ENCODE assay signal across 19 cellular contexts in genomic region chr10:71725249-71725648, GRCh38. TPM values are rescaled to one million over a fixed set of nuclear protein-coding genes. Genes with fewer than 3 reads are reported as not detected.
DNase-seq lines count a peak whose midpoint lies in the region; ATAC-seq, FAIRE-seq and TF ChIP-seq lines count a peak whose summit lies in the region.
"Had no signal": no experiment of that assay in that cellular context is flagged by ENCODE, and none has a peak within 500 bp of the region (broad histone marks: within the 10 kb centered on the region; RNA-seq: fewer than 3 reads in every experiment).

No MANE protein-coding gene starts in this region.

- H2AK5ac ChIP-seq in H1 (ENCODE audit: low read depth, low read length) = no peak overlapping the region

- H3K23me2 ChIP-seq in H1 (ENCODE audit: low read depth, low read length) = no peaks in the 10 kb centered on the region; the same call in 1 of the 2 replicates

- TF ChIP-seq CTCF in H1 (IDR thresholded peaks at IDR 0.05; ENCODE audit: control extremely low read depth in 1 of 3, insufficient read depth in 1 of 3, low read depth in 1 of 3, low read length in 3 of 3) = no peak
- TF ChIP-seq CTCF in tibial nerve (IDR thresholded peaks at IDR 0.05) = no peak
- TF ChIP-seq CTCF in GM20000 (IDR thresholded peaks at IDR 0.05; ENCODE audit: extremely low read depth, missing control alignments) = no peak

- H3K36me3 ChIP-seq in H1 (ENCODE audit: control insufficient read depth in 2 of 4, insufficient read depth in 4 of 4, low read length in 3 of 4) = no peaks in the 10 kb centered on the region
- H3K36me3 ChIP-seq in tibial nerve = no peaks in the 10 kb centered on the region
- H3K36me3 ChIP-seq: prostate gland had no signal

- no peak overlapping the region for H2BK12ac ChIP-seq in H1 (ENCODE audit: low read depth, low read length)

- no peaks in the 10 kb centered on the region for H4K20me1 ChIP-seq in H1 (replicated peaks in 1 of 2; ENCODE audit: control insufficient read depth in 1 of 2, insufficient read depth in 2 of 2, low read length in 2 of 2)

- no peak overlapping the region for H2BK120ac ChIP-seq in H1 (replicated peaks; ENCODE audit: low read depth, low read length)

- no peak overlapping the region for H3K9ac ChIP-seq in H1 (replicated peaks in 1 of 4; ENCODE audit: extremely low read depth in 1 of 4, low read depth in 3 of 4, low read length in 3 of 4)

- H3K79me2 ChIP-seq in H1 (ENCODE audit: control insufficient read depth in 1 of 2, insufficient read depth in 2 of 2, low read length in 2 of 2) = no peaks in the 10 kb centered on the region

- TF ChIP-seq EP300 in H1 (IDR thresholded peaks at IDR 0.05; ENCODE audit: borderline replicate concordance in 1 of 2, low read depth in 2 of 2, low read length in 2 of 2) (no peak), tibial nerve (IDR thresholded peaks at IDR 0.05) (no peak)

- no peaks in the 10 kb centered on the region for H3K79me1 ChIP-seq in H1 (ENCODE audit: low read depth, low read length)

- H3K4me3 ChIP-seq in H1 (ENCODE audit: extremely low read depth in 1 of 4, insufficient read depth in 2 of 4, low read depth in 3 of 4, low read length in 4 of 4) (no peak overlapping the region), tibial nerve (no peak overlapping the region)
- H3K4me3 ChIP-seq: mucosa of descending colon, prostate gland, SK-N-MC had no signal

- no peak overlapping the region for H2AFZ ChIP-seq in H1 (ENCODE audit: low read length)

- H3K9me3 ChIP-seq in H1 (ENCODE audit: insufficient read depth in 2 of 2, low read depth in 1 of 2, low read length in 1 of 2) (no peaks in the 10 kb centered on the region), tibial nerve (no peaks in the 10 kb centered on the region)
- H3K9me3 ChIP-seq: mucosa of descending colon, prostate gland had no signal

- DNase-seq in stimulated activated naive CD8-positive, alpha-beta T cell treated with anti-CD3 and anti-CD28 coated beads, Interleukin-15, Interleukin-2, amounts not matched to agents 100 U/mL and 50 U/mL, for 24 hours = no peak
- DNase-seq in activated CD8-positive, alpha-beta T cell treated with anti-CD3 and anti-CD28 coated beads, Interleukin-2, amount 10 ng/mL, durations not matched to agents 7 days and 5 days = no peak
- no peak for DNase-seq in H1 (ENCODE audit: low read depth in 1 of 2, low spot score in 2 of 2)
- DNase-seq in tibial nerve (ENCODE audit: low spot score in 2 of 2) = no peak
- DNase-seq in G401 (ENCODE audit: low spot score) = no peak
- DNase-seq in NCI-H2171 (lab: John Stamatoyannopoulos, UW) = no peak
- DNase-seq in GM20000 (ENCODE audit: low spot score) = no peak
- DNase-seq: activated gamma-delta T cell, left ventricle myocardium superior, NCI-H1436 treated with DMSO at 0.1 percent for 48 hours, NCI-H524 had no signal

- no peak overlapping the region for H3K23ac ChIP-seq in H1 (ENCODE audit: insufficient read length)

- TF ChIP-seq POLR2A in H1 (IDR thresholded peaks at IDR 0.05; ENCODE audit: control extremely low read depth in 1 of 2, low read depth in 2 of 2, low read length in 2 of 2) (no peak), tibial nerve (IDR thresholded peaks at IDR 0.05) (no peak)

- no peak overlapping the region for H3K56ac ChIP-seq in H1 (replicated peaks; ENCODE audit: insufficient read length, low read depth, low read length)

- no peak overlapping the region for H2BK20ac ChIP-seq in H1 (ENCODE audit: low read length)

- H3K27me3 Mint-ChIP-seq in stimulated activated naive CD8-positive, alpha-beta T cell treated with anti-CD3 and anti-CD28 coated beads, Interleukin-15, Interleukin-2, amounts not matched to agents 100 ng/mL and 50 ng/mL, for 24 hours = no peaks in the 10 kb centered on the region
- no peaks in the 10 kb centered on the region for H3K27me3 Mint-ChIP-seq in activated CD8-positive, alpha-beta T cell treated with anti-CD3 and anti-CD28 coated beads, Interleukin-2, amount 10 ng/mL, durations not matched to agents 7 days and 5 days (ENCODE audit: low read depth)

- H3K4me1 Mint-ChIP-seq in stimulated activated naive CD8-positive, alpha-beta T cell treated with anti-CD3 and anti-CD28 coated beads, Interleukin-15, Interleukin-2, amounts not matched to agents 100 ng/mL and 50 ng/mL, for 24 hours (ENCODE audit: low read depth) = peaks cover 82% of the 10 kb centered on the region
- peaks cover 79% of the 10 kb centered on the region for H3K4me1 Mint-ChIP-seq in activated CD8-positive, alpha-beta T cell treated with anti-CD3 and anti-CD28 coated beads, Interleukin-2, amount 10 ng/mL, durations not matched to agents 7 days and 5 days (ENCODE audit: low read depth)

- no peak overlapping the region for H2BK5ac ChIP-seq in H1 (ENCODE audit: low read depth, low read length)

- H3K4ac ChIP-seq in H1 (replicated peaks; ENCODE audit: insufficient read length, low read depth, low read length) = no peak overlapping the region

- TF ChIP-seq RAD21 in H1 (IDR thresholded peaks at IDR 0.05 in 1 of 2, conservative IDR thresholded peaks at IDR 0.05 in 1 of 2; ENCODE audit: low read depth in 2 of 2, low read length in 2 of 2) = no peak

- ATAC-seq in stimulated activated naive CD8-positive, alpha-beta T cell treated with anti-CD3 and anti-CD28 coated beads, Interleukin-15, Interleukin-2, amounts not matched to agents 100 U/mL and 50 U/mL, for 24 hours = no peak
- no peak for ATAC-seq in activated CD8-positive, alpha-beta T cell treated with anti-CD3 and anti-CD28 coated beads, Interleukin-2, amount 10 ng/mL, durations not matched to agents 7 days and 5 days
- ATAC-seq: left ventricle myocardium superior, mucosa of descending colon had no signal

- no peak overlapping the region for H3K18ac ChIP-seq in H1 (ENCODE audit: extremely low read depth, low read length)

- in situ Hi-C loops in G401 (cut with HindIII; ENCODE audit: low sequenced_read_pairs) = no loop called here

- 92% methylated on average over 14 of the region's 14 CpGs; no CpG with 5 or more reads in 1 of the 2 experiments for WGBS in H1 (ENCODE audit: extremely low coverage in 1 of 2, insufficient coverage in 1 of 2, insufficient read length in 1 of 2, insufficient replicate concordance in 2 of 2, low coverage in 1 of 2, low lambda C conversion rate in 2 of 2, missing lambda C conversion rate in 1 of 2), 2 experiments
- WGBS in tibial nerve, 2 donors = 93 to 96% methylated on average over 4 to 11 of the region's 14 CpGs

- no peak for FAIRE-seq in H1 (lab: Jason Lieb, UNC)
- FAIRE-seq: astrocyte had no signal

- H3K27ac ChIP-seq in H1 (ENCODE audit: low read depth, low read length) (no peak overlapping the region), tibial nerve (peak overlapping the region in 1 of 4 donors; percentile 77)
- H3K27ac ChIP-seq: prostate gland, SK-N-MC had no signal

- peak overlapping the region; percentile 37; the same call in 1 of the 2 replicates for H4K8ac ChIP-seq in H1 (ENCODE audit: extremely low read depth, insufficient read depth, low read length)

- H3K4me3 Mint-ChIP-seq in stimulated activated naive CD8-positive, alpha-beta T cell treated with anti-CD3 and anti-CD28 coated beads, Interleukin-15, Interleukin-2, amounts not matched to agents 100 ng/mL and 50 ng/mL, for 24 hours = peak overlapping the region; percentile 69
- peak overlapping the region; percentile 71 for H3K4me3 Mint-ChIP-seq in activated CD8-positive, alpha-beta T cell treated with anti-CD3 and anti-CD28 coated beads, Interleukin-2, amount 10 ng/mL, durations not matched to agents 7 days and 5 days
- H3K4me3 Mint-ChIP-seq: neural crest cell had no signal

- H3K4me1 ChIP-seq in H1 (replicated peaks in 1 of 4; ENCODE audit: control insufficient read depth in 3 of 4, insufficient read depth in 4 of 4, low read length in 3 of 4) (peaks cover 0 to 5% (median under 1%) of the 10 kb centered on the region in 4 experiments; a peak in 5 of 7 replicates), tibial nerve (peaks cover 0 to 51% (median 39%) of the 10 kb centered on the region in 4 donors)

- H3K27ac Mint-ChIP-seq in stimulated activated naive CD8-positive, alpha-beta T cell treated with anti-CD3 and anti-CD28 coated beads, Interleukin-15, Interleukin-2, amounts not matched to agents 100 ng/mL and 50 ng/mL, for 24 hours = peak overlapping the region; percentile 99
- H3K27ac Mint-ChIP-seq in activated CD8-positive, alpha-beta T cell treated with anti-CD3 and anti-CD28 coated beads, Interleukin-2, amount 10 ng/mL, durations not matched to agents 7 days and 5 days = peak overlapping the region; percentile 98

- no peak overlapping the region for H4K91ac ChIP-seq in H1 (replicated peaks; ENCODE audit: insufficient read length, low read length)

- H3K4me2 ChIP-seq in H1 (ENCODE audit: insufficient read depth in 1 of 2, low read depth in 2 of 2, low read length in 2 of 2) = no peak overlapping the region

- H3K36me3 Mint-ChIP-seq in stimulated activated naive CD8-positive, alpha-beta T cell treated with anti-CD3 and anti-CD28 coated beads, Interleukin-15, Interleukin-2, amounts not matched to agents 100 ng/mL and 50 ng/mL, for 24 hours (ENCODE audit: low read depth) = no peaks in the 10 kb centered on the region
- H3K36me3 Mint-ChIP-seq in activated CD8-positive, alpha-beta T cell treated with anti-CD3 and anti-CD28 coated beads, Interleukin-2, amount 10 ng/mL, durations not matched to agents 7 days and 5 days (ENCODE audit: low read depth) = no peaks in the 10 kb centered on the region
- H3K36me3 Mint-ChIP-seq: immature natural killer cell had no signal

- no peak overlapping the region for H4K5ac ChIP-seq in H1 (ENCODE audit: insufficient read length, low read depth, low read length)

- no peak overlapping the region for H3K14ac ChIP-seq in H1 (ENCODE audit: insufficient read length)

- POLR2A ChIA-PET in activated CD8-positive, alpha-beta T cell treated with anti-CD3 and anti-CD28 coated beads, Interleukin-2, amount 10 ng/mL, durations not matched to agents 7 days and 5 days (lab: Charles Lee) = interaction anchor here (1.2 to 10.0 kb wide), 4 partner anchors 17 to 47 kb away, joined by 3 to 87 read pairs (median 32); partner anchors contain the start of gene VSIR
- POLR2A ChIA-PET in H1 (lab: Charles Lee; ENCODE audit: partially characterized antibody) = no interaction called here

- CTCF ChIA-PET in activated CD8-positive, alpha-beta T cell treated with anti-CD3 and anti-CD28 coated beads, Interleukin-2, amount 10 ng/mL, durations not matched to agents 7 days and 5 days (lab: Charles Lee) = interaction anchor here (2.7 to 11.5 kb wide), 11 partner anchors 8 to 87 kb away, joined by 9 to 186 read pairs (median 25); partner anchors contain the start of gene VSIR
- CTCF ChIA-PET in H1 (lab: Charles Lee; ENCODE audit: partially characterized antibody) = interaction anchor here (0.6 to 4.9 kb wide), 20 partner anchors 9 to 1324 kb away, joined by 3 to 23 read pairs (median 4); partner anchors contain the start of gene VSIR

- H2BK15ac ChIP-seq in H1 (ENCODE audit: low read length) = 0 out of 2 replicates have a peak overlapping the region, but pooled peaks have one; percentile 16

- H3K9me3 Mint-ChIP-seq in stimulated activated naive CD8-positive, alpha-beta T cell treated with anti-CD3 and anti-CD28 coated beads, Interleukin-15, Interleukin-2, amounts not matched to agents 100 ng/mL and 50 ng/mL, for 24 hours = no peaks in the 10 kb centered on the region
- H3K9me3 Mint-ChIP-seq in activated CD8-positive, alpha-beta T cell treated with anti-CD3 and anti-CD28 coated beads, Interleukin-2, amount 10 ng/mL, durations not matched to agents 7 days and 5 days (ENCODE audit: insufficient read depth) = no peaks in the 10 kb centered on the region
- H3K9me3 Mint-ChIP-seq: immature natural killer cell, neural crest cell had no signal

- peaks cover 0 to 4% (median 0%) of the 10 kb centered on the region in 4 experiments; a peak in 2 of 7 replicates for H3K27me3 ChIP-seq in H1 (replicated peaks in 1 of 4; ENCODE audit: control insufficient read depth in 3 of 4, extremely low read depth in 1 of 4, insufficient read depth in 3 of 4, low read length in 3 of 4)
- no peaks in the 10 kb centered on the region for H3K27me3 ChIP-seq in tibial nerve

RNA-seq across cellular contexts. Expression of gene C10orf105, which starts 5.7 kb away (rescaled TPM):
- 1 to 10 TPM in 1 of 2 experiments, under 1 TPM in 1; 0.73 to 1.1 TPM for total RNA-seq in activated CD8-positive, alpha-beta T cell treated with anti-CD3 and anti-CD28 coated beads, Interleukin-2, amount 10 ng/mL, durations not matched to agents 7 days and 5 days
- total RNA-seq in H1 (2021; fragmentation: NEBNext Ultra II Directional; extraction: Animal tissue kit (Norgen Biotek cat#: 25700)) = 0.48 and 0.73 TPM in 2 replicates
- polyA plus RNA-seq in H1 (2011; rRNA removed) = 0.71 and 1.4 TPM in 2 replicates
- 0.93 TPM for polyA plus RNA-seq in H1 (2011; cell fraction: cytosol; rRNA removed)
- polyA plus RNA-seq in H1 (2011; cell fraction: nucleus; rRNA removed) = 1.3 TPM
- polyA plus RNA-seq in H1 (2012, experiment 1 of 2) = 0.64 to 1.1 TPM (median 0.87 TPM) in 4 replicates
- polyA plus RNA-seq in H1 (2012, experiment 2 of 2) = 0.84 TPM
- 0.51 TPM for polyA plus RNA-seq in H1 (2013, experiment 1 of 2)
- 0.61 TPM for polyA plus RNA-seq in H1 (2013, experiment 2 of 2)
- polyA minus RNA-seq in H1 (2011; rRNA and poly(A)+ RNA removed) = 0.76 and 1.7 TPM in 2 replicates
- 0.51 TPM for polyA minus RNA-seq in H1 (2011; cell fraction: cytosol; rRNA and poly(A)+ RNA removed)
- polyA minus RNA-seq in H1 (2011; cell fraction: nucleus; rRNA and poly(A)+ RNA removed) = 1.4 TPM
- under 1 TPM; 0.20 to 0.42 (median 0.26) TPM for total RNA-seq in tibial nerve
- total RNA-seq in G401 (2014; rRNA removed; shearing (Covaris generic)) = not detected in 2 replicates
- total RNA-seq: astrocyte, epithelial cell of proximal tubule had no signal

RNA-seq across cellular contexts. Expression of gene VSIR, which starts 48.1 kb away (rescaled TPM):
- total RNA-seq in activated CD8-positive, alpha-beta T cell treated with anti-CD3 and anti-CD28 coated beads, Interleukin-2, amount 10 ng/mL, durations not matched to agents 7 days and 5 days = 100 to 1,000 TPM; 127 to 133 TPM
- not detected in 2 replicates for total RNA-seq in H1 (2021; fragmentation: NEBNext Ultra II Directional; extraction: Animal tissue kit (Norgen Biotek cat#: 25700))
- 0.33 and 0.75 TPM in 2 replicates for polyA plus RNA-seq in H1 (2011; rRNA removed)
- 0.06 TPM for polyA plus RNA-seq in H1 (2011; cell fraction: cytosol; rRNA removed)
- 0.56 TPM for polyA plus RNA-seq in H1 (2011; cell fraction: nucleus; rRNA removed)
- polyA plus RNA-seq in H1 (2012, experiment 1 of 2) = 0.08 to 0.32 TPM (median 0.29 TPM) in 3 of 4 replicates, not detected in the other
- polyA plus RNA-seq in H1 (2012, experiment 2 of 2) = 0.22 TPM
- 0.34 TPM for polyA plus RNA-seq in H1 (2013, experiment 1 of 2)
- 0.42 TPM for polyA plus RNA-seq in H1 (2013, experiment 2 of 2)
- polyA minus RNA-seq in H1 (2011; rRNA and poly(A)+ RNA removed) = 0.17 and 0.35 TPM in 2 replicates
- polyA minus RNA-seq in H1 (2011; cell fraction: cytosol; rRNA and poly(A)+ RNA removed) = 1.0 TPM
- 0.90 TPM for polyA minus RNA-seq in H1 (2011; cell fraction: nucleus; rRNA and poly(A)+ RNA removed)
- 100 to 1,000 TPM; 133 to 227 (median 151) TPM for total RNA-seq in tibial nerve
- 1.2 and 1.5 TPM in 2 replicates for total RNA-seq in G401 (2014; rRNA removed; shearing (Covaris generic))
- total RNA-seq: neural crest cell had no signal

Comparison
In these comparisons a context has a peak if more than half of its experiments do, and no peak if none do; other contexts are left out.
1. RNA of gene VSIR, which starts 48.1 kb away (total RNA-seq): 133 to 227 TPM in tibial nerve and 127 to 133 TPM in activated CD8-positive, alpha-beta T cell treated with anti-CD3 and anti-CD28 coated beads, Interleukin-2, amount 10 ng/mL, durations not matched to agents 7 days and 5 days; 1.2 to 1.5 TPM in G401 and not detected in H1; every median in the first group is over 10 times any median in the second.